ENCODE assay signal across 26 cellular contexts in genomic region chr4:178185517-178185916, GRCh38.
"Had no signal": no experiment of that assay in that cellular context is flagged by ENCODE, and none has a peak within 500 bp of the region (broad histone marks: within the 10 kb centered on the region; RNA-seq: fewer than 3 reads in every experiment).

No MANE protein-coding gene starts in this region.

- ATAC-seq: activated CD8-positive, alpha-beta T cell treated with anti-CD3 and anti-CD28 coated beads, Interleukin-2, amount 10 ng/mL, durations not matched to agents 7 days and 5 days; WTC11 had no signal

- H3K4me1 ChIP-seq: Peyer's patch had no signal

- H3K36me3 ChIP-seq: brain microvascular endothelial cell, Peyer's patch had no signal

- DNase-seq: activated CD4-positive, alpha-beta T cell treated with anti-CD3 and anti-CD28 coated beads for 48 hours; activated CD4-positive, alpha-beta T cell treated with anti-CD3 and anti-CD28 coated beads, Interleukin-2, amount 50 U/mL, for 4 hours; activated CD4-positive, CD25-positive, alpha-beta regulatory T cell treated with anti-CD3 and anti-CD28 coated beads, Interleukin-2, amount 50 U/mL, for 72 hours; activated CD8-positive, alpha-beta memory T cell treated with anti-CD3 and anti-CD28 coated beads, Interleukin-2, amount 50 U/mL, for 48 hours; activated CD8-positive, alpha-beta T cell treated with anti-CD3 and anti-CD28 coated beads, Interleukin-2, amount 10 ng/mL, durations not matched to agents 7 days and 5 days; activated effector memory CD4-positive, alpha-beta T cell treated with Interleukin-2 at 50 U/mL for 16 hours; activated naive CD4-positive, alpha-beta T cell; activated T-cell treated with anti-CD3 and anti-CD28 coated beads, Interleukin-2, amount 50 U/mL, for 1 hour; aorta; brain microvascular endothelial cell; central memory CD4-positive, alpha-beta T cell; MV-4-11; NCI-H1105; NCI-H1436; NCI-H1694 treated with DMSO at 0.1 percent for 48 hours; NCI-H2029 treated with DMSO at 0.1 percent for 48 hours; NCI-H345; NCI-H510A; NCI-H526 treated with DMSO at 0.1 percent for 48 hours; NCI-H82; NK-92 treated with Interleukin-12 subunit alpha and Interleukin-12 subunit beta, amount 100 ng/mL, for 24 hours; Peyer's patch; SHP77 treated with DMSO at 0.1 percent for 48 hours had no signal

- H3K9me3 ChIP-seq: Peyer's patch had no signal

- H3K27ac ChIP-seq: brain microvascular endothelial cell, KMS-11, Peyer's patch, RWPE1 had no signal

- H3K27me3 ChIP-seq: brain microvascular endothelial cell, Peyer's patch had no signal

- H3K4me3 ChIP-seq: Peyer's patch had no signal
